In genomic region chr19:39817888-39818561, GRCh38 we compare ENCODE assay signal across 25 cellular contexts. TPM values are rescaled to one million over a fixed set of nuclear protein-coding genes. Genes with fewer than 3 reads are reported as not detected.
DNase-seq lines count a peak whose midpoint lies in the region; ATAC-seq and TF ChIP-seq lines count a peak whose summit lies in the region.
"Had no signal": no experiment of that assay in that cellular context is flagged by ENCODE, and none has a peak within 500 bp of the region (broad histone marks: within the 10 kb centered on the region; RNA-seq: fewer than 3 reads in every experiment).

No MANE protein-coding gene starts in this region.

- peak overlapping the region; percentile 50 for H3K4me3 ChIP-seq in psoas muscle
- no peak overlapping the region for H3K4me3 ChIP-seq in thyroid gland (replicated peaks in 1 of 3)
- H3K4me3 ChIP-seq: GM23248 had no signal

- no peak for ATAC-seq in left ventricle myocardium superior
- ATAC-seq in psoas muscle: peak; percentile 52 to 70 (median 54)
- ATAC-seq in activated CD8-positive, alpha-beta T cell treated with anti-CD3 and anti-CD28 coated beads for 36 hours: no peak

- WGBS in psoas muscle, 3 donors: 34 to 47% (median 37%) methylated on average over 12 of the region's 12 CpGs
- 92 to 94% methylated on average over 12 of the region's 12 CpGs for WGBS in thyroid gland, 2 donors

- intact Hi-C loops in cardiac septum (cut with DNase I) (no loop called here), left ventricle myocardium superior (cut with micrococcal nuclease) (no loop called here), psoas muscle (cut with DNase I) (loop anchor here in 1 of 2 donors (1.0 kb wide), 1 partner anchor 15 kb away; no protein-coding TSS in a partner anchor), thyroid gland (cut with DNase I) (no loop called here)
- intact Hi-C loops in activated CD8-positive, alpha-beta T cell treated with anti-CD3 and anti-CD28 coated beads for 36 hours (cut with micrococcal nuclease): no loop called here

- H3K27ac ChIP-seq in psoas muscle: peak overlapping the region; percentile 91
- H3K27ac ChIP-seq in thyroid gland: no peak overlapping the region
- H3K27ac ChIP-seq: C4-2B, GM23248 had no signal

- H3K27me3 ChIP-seq in psoas muscle (ENCODE audit: insufficient read depth in 3 of 3, low read length in 2 of 3) (no peaks in the 10 kb centered on the region), thyroid gland (no peaks in the 10 kb centered on the region)

- H3K36me3 Mint-ChIP-seq in type B pancreatic cell: no peaks in the 10 kb centered on the region
- H3K36me3 Mint-ChIP-seq in activated CD8-positive, alpha-beta T cell treated with anti-CD3 and anti-CD28 coated beads for 36 hours (ENCODE audit: low read depth): peaks cover 6% of the 10 kb centered on the region

- TF ChIP-seq CTCF in psoas muscle (IDR thresholded peaks at IDR 0.05): no peak
- TF ChIP-seq CTCF in type B pancreatic cell (conservative IDR thresholded peaks at IDR 0.05): no peak
- TF ChIP-seq CTCF in activated CD8-positive, alpha-beta T cell treated with anti-CD3 and anti-CD28 coated beads for 36 hours (IDR thresholded peaks at IDR 0.05): no peak
- TF ChIP-seq CTCF in thyroid gland (IDR thresholded peaks at IDR 0.05): no peak

- CTCF ChIA-PET in activated CD8-positive, alpha-beta T cell treated with anti-CD3 and anti-CD28 coated beads for 36 hours (lab: Charles Lee): interaction anchor here (1.2 to 1.8 kb wide), 2 partner anchors 25 to 27 kb away, joined by 3 to 4 read pairs; no protein-coding TSS in a partner anchor

- TF ChIP-seq POLR2A in thyroid gland (IDR thresholded peaks at IDR 0.05): no peak

- H3K4me1 ChIP-seq in psoas muscle (peaks cover 55% of the 10 kb centered on the region), thyroid gland (no peaks in the 10 kb centered on the region)

- H3K27me3 Mint-ChIP-seq in type B pancreatic cell: no peaks in the 10 kb centered on the region
- H3K27me3 Mint-ChIP-seq in activated CD8-positive, alpha-beta T cell treated with anti-CD3 and anti-CD28 coated beads for 36 hours: no peaks in the 10 kb centered on the region
- H3K27me3 Mint-ChIP-seq: CD8-positive, alpha-beta memory T cell had no signal

- peak; percentile 43 for DNase-seq in cardiac septum (ENCODE audit: low spot score)
- DNase-seq in left ventricle myocardium superior: no peak
- peak; percentile 78 for DNase-seq in left kidney (ENCODE audit: low read depth, low spot score)
- peak in 1 of 2 donors; percentile 66 for DNase-seq in psoas muscle
- peak; percentile 53 for DNase-seq in type B pancreatic cell (ENCODE audit: extremely low spot score, unreplicated experiment)
- DNase-seq in activated CD8-positive, alpha-beta T cell treated with anti-CD3 and anti-CD28 coated beads for 36 hours: no peak
- no peak for DNase-seq in GM19238 (ENCODE audit: insufficient read length, low spot score)
- no peak for DNase-seq in thyroid gland
- DNase-seq: Calu3; CD8-positive, alpha-beta memory T cell; GM23248; H9; HFFc6; Kasumi-1; NCI-H1417; NCI-H1694 treated with DMSO at 0.1 percent for 48 hours; NCI-H2081 treated with DMSO at 0.1 percent for 48 hours; NCI-H2171 treated with DMSO at 0.1 percent for 48 hours; NCI-H446 treated with DMSO at 0.1 percent for 48 hours; NCI-H526 treated with DMSO at 0.1 percent for 48 hours; OCI-M1; Right ventricle myocardium superior had no signal

- H3K27ac Mint-ChIP-seq in type B pancreatic cell: no peak overlapping the region
- no peak overlapping the region for H3K27ac Mint-ChIP-seq in activated CD8-positive, alpha-beta T cell treated with anti-CD3 and anti-CD28 coated beads for 36 hours
- H3K27ac Mint-ChIP-seq: HFFc6 had no signal

- H3K9me3 ChIP-seq in psoas muscle: no peaks in the 10 kb centered on the region
- no peaks in the 10 kb centered on the region for H3K9me3 ChIP-seq in thyroid gland

- POLR2A ChIA-PET in activated CD8-positive, alpha-beta T cell treated with anti-CD3 and anti-CD28 coated beads for 36 hours (lab: Charles Lee): interaction anchor here (1.4 kb wide), 1 partner anchor 27 kb away, joined by 3 read pairs; no protein-coding TSS in a partner anchor

- peaks cover 0 to 13% of the 10 kb centered on the region in 2 donors for H3K36me3 ChIP-seq in psoas muscle (ENCODE audit: insufficient read depth in 1 of 2, low read depth in 1 of 2)
- no peaks in the 10 kb centered on the region for H3K36me3 ChIP-seq in thyroid gland

- H3K9me3 Mint-ChIP-seq in type B pancreatic cell: no peaks in the 10 kb centered on the region
- no peaks in the 10 kb centered on the region for H3K9me3 Mint-ChIP-seq in activated CD8-positive, alpha-beta T cell treated with anti-CD3 and anti-CD28 coated beads for 36 hours
- H3K9me3 Mint-ChIP-seq: CD8-positive, alpha-beta memory T cell; H9; HFFc6 had no signal

- peaks cover 7% of the 10 kb centered on the region for H3K4me1 Mint-ChIP-seq in type B pancreatic cell (ENCODE audit: unreplicated experiment)
- H3K4me1 Mint-ChIP-seq in activated CD8-positive, alpha-beta T cell treated with anti-CD3 and anti-CD28 coated beads for 36 hours (ENCODE audit: low read depth): peaks cover 17% of the 10 kb centered on the region
- H3K4me1 Mint-ChIP-seq: H9 had no signal

- H3K4me3 Mint-ChIP-seq in type B pancreatic cell: no peak overlapping the region
- H3K4me3 Mint-ChIP-seq in activated CD8-positive, alpha-beta T cell treated with anti-CD3 and anti-CD28 coated beads for 36 hours: no peak overlapping the region
- H3K4me3 Mint-ChIP-seq: CD8-positive, alpha-beta memory T cell; H9; HFFc6 had no signal

RNA-seq across cellular contexts. Expression of gene DYRK1B, which starts 15.9 kb away (rescaled TPM):
- 31.2 TPM for total RNA-seq in cardiac septum
- 27.3 TPM for total RNA-seq in left ventricle myocardium superior
- 100 to 1,000 TPM in 2 of 4 donors, 10 to 100 TPM in 2; 64.5 to 157 (median 109) TPM for total RNA-seq in psoas muscle
- 10 to 100 TPM; 11.1 to 46.4 (median 35.3) TPM for polyA plus RNA-seq in psoas muscle
- 43.1 and 49.3 TPM in 2 replicates for total RNA-seq in type B pancreatic cell (ENCODE audit: low replicate concordance)
- total RNA-seq in activated CD8-positive, alpha-beta T cell treated with anti-CD3 and anti-CD28 coated beads for 36 hours: 1 to 10 TPM; 5.4 to 7.0 TPM
- total RNA-seq in thyroid gland: 10 to 100 TPM; 15.6 to 31.2 (median 22.6) TPM

RNA-seq across cellular contexts. Expression of gene FBL, which starts 28.2 kb away (rescaled TPM):
- total RNA-seq in cardiac septum (64.8 TPM), left ventricle myocardium superior (57.3 TPM), psoas muscle (100 to 1,000 TPM in 3 of 4 donors, 10 to 100 TPM in 1; 70.3 to 150 (median 114) TPM), type B pancreatic cell (ENCODE audit: low replicate concordance) (327 and 356 TPM in 2 replicates), thyroid gland (100 to 1,000 TPM in 1 of 4 donors, 10 to 100 TPM in 3; 80.9 to 118 (median 91.1) TPM)
- polyA plus RNA-seq in psoas muscle: 100 to 1,000 TPM; 142 to 267 (median 162) TPM
- total RNA-seq in activated CD8-positive, alpha-beta T cell treated with anti-CD3 and anti-CD28 coated beads for 36 hours: 100 to 1,000 TPM; 901 to 905 TPM

RNA-seq across cellular contexts. Expression of gene LEUTX, which starts 39.4 kb away (rescaled TPM):
- total RNA-seq in cardiac septum (not detected), left ventricle myocardium superior (not detected), psoas muscle (not detected), type B pancreatic cell (ENCODE audit: low replicate concordance) (not detected in 2 replicates), thyroid gland (not detected)
- not detected for polyA plus RNA-seq in psoas muscle
- total RNA-seq in activated CD8-positive, alpha-beta T cell treated with anti-CD3 and anti-CD28 coated beads for 36 hours: not detected
- total RNA-seq: Calu3; CD8-positive, alpha-beta memory T cell; Daoy; GM23248; H9; HFFc6; MCF 10A; Right ventricle myocardium superior had no signal
- polyA plus RNA-seq: CD8-positive, alpha-beta memory T cell; GM23248 had no signal

Comparison
In these comparisons a context has a peak if more than half of its experiments do, and no peak if none do; other contexts are left out.
1. DNase-seq: peak in cardiac septum (single experiment), left kidney (single experiment) and type B pancreatic cell (single experiment); none in left ventricle myocardium superior (single experiment), activated CD8-positive, alpha-beta T cell treated with anti-CD3 and anti-CD28 coated beads for 36 hours (single experiment), GM19238 (single experiment) and thyroid gland (0 of 2).
2. ATAC-seq: peak in psoas muscle (4 of 4); none in left ventricle myocardium superior (single experiment) and activated CD8-positive, alpha-beta T cell treated with anti-CD3 and anti-CD28 coated beads for 36 hours (single experiment).